ENCODE assay signal across 9 cellular contexts in genomic region chr11:9569588-9570164, GRCh38. TPM values are rescaled to one million over a fixed set of nuclear protein-coding genes. Genes with fewer than 3 reads are reported as not detected.
DNase-seq lines count a peak whose midpoint lies in the region; ATAC-seq, FAIRE-seq and TF ChIP-seq lines count a peak whose summit lies in the region.
"Had no signal": no experiment of that assay in that cellular context is flagged by ENCODE, and none has a peak within 500 bp of the region (broad histone marks: within the 10 kb centered on the region; RNA-seq: fewer than 3 reads in every experiment).

No MANE protein-coding gene starts in this region.

- peak overlapping the region in 1 of 10 donors; percentile 75 for H3K27ac Mint-ChIP-seq in naive thymus-derived CD8-positive, alpha-beta T cell

- TF ChIP-seq CTCF in A549 (IDR thresholded peaks at IDR 0.05) (no peak), endothelial cell of umbilical vein (IDR thresholded peaks at IDR 0.05; ENCODE audit: extremely low read depth in 1 of 2, insufficient read depth in 1 of 2, low read depth in 1 of 2, low read length in 2 of 2) (no peak)

- H2BK5ac ChIP-seq in neuronal stem cell (ENCODE audit: low read length), result no peak overlapping the region

- H3K4me3 Mint-ChIP-seq in naive thymus-derived CD8-positive, alpha-beta T cell, result no peak overlapping the region

- ATAC-seq in A549, result no peak
- ATAC-seq in naive thymus-derived CD8-positive, alpha-beta T cell, result no peak

- no peaks in the 10 kb centered on the region for H3K36me3 Mint-ChIP-seq in naive thymus-derived CD8-positive, alpha-beta T cell

- 49% methylated on average over 5 of the region's 5 CpGs for WGBS in A549 (ENCODE audit: missing lambda C conversion rate)
- WGBS in neuronal stem cell (ENCODE audit: extremely low coverage in 2 of 2, insufficient read length in 2 of 2, insufficient replicate concordance in 1 of 2), 2 donors, result no CpG with 5 or more reads among the region's 5 CpGs

- H3K18ac ChIP-seq in neuronal stem cell (ENCODE audit: low read length), result no peak overlapping the region

- H3K9me3 ChIP-seq in A549 (no peaks in the 10 kb centered on the region), endothelial cell of umbilical vein (replicated peaks; ENCODE audit: control insufficient read depth, insufficient read depth, low read length) (no peaks in the 10 kb centered on the region), neuronal stem cell (replicated peaks in 1 of 2; ENCODE audit: control insufficient read depth in 2 of 2, insufficient read depth in 1 of 2, low read depth in 1 of 2, low read length in 2 of 2) (no peaks in the 10 kb centered on the region), MG63 (no peaks in the 10 kb centered on the region)

- H3K4me2 ChIP-seq in A549, result peak overlapping the region; percentile 92
- H3K4me2 ChIP-seq in endothelial cell of umbilical vein (ENCODE audit: insufficient read depth, low read length), result peak overlapping the region; percentile 34
- H3K4me2 ChIP-seq in neuronal stem cell (ENCODE audit: insufficient read depth, low read length, poor library complexity, severe bottlenecking), result no peak overlapping the region

- FAIRE-seq in A549 (lab: Jason Lieb, UNC) (no peak), endothelial cell of umbilical vein (lab: Jason Lieb, UNC) (no peak)
- FAIRE-seq: bronchial epithelial cell had no signal

- intact Hi-C loops in endothelial cell of umbilical vein (cut with micrococcal nuclease), result loop anchor here (5.0 to 10.0 kb wide), 2 partner anchors 285 to 758 kb away; no protein-coding TSS in a partner anchor

- DNase-seq in A549 (ENCODE audit: low read depth in 1 of 2, low spot score in 1 of 2), result no peak
- DNase-seq in NCI-H69 (lab: John Stamatoyannopoulos, UW), result peak; percentile 19
- DNase-seq in endothelial cell of umbilical vein (ENCODE audit: low read depth, low spot score), result no peak
- no peak for DNase-seq in neuronal stem cell (ENCODE audit: low spot score)
- DNase-seq in naive thymus-derived CD8-positive, alpha-beta T cell, result no peak
- no peak for DNase-seq in MV-4-11 (lab: John Stamatoyannopoulos, UW)
- no peak for DNase-seq in MG63
- no peak for DNase-seq in NCI-H146 treated with DMSO at 0.1 percent for 48 hours (lab: John Stamatoyannopoulos, UW; ENCODE audit: unreplicated experiment)

- TF ChIP-seq RAD21 in A549 (conservative IDR thresholded peaks at IDR 0.05 in 1 of 2, IDR thresholded peaks at IDR 0.05 in 1 of 2), result no peak

- H3K27ac ChIP-seq in A549 (peak overlapping the region; percentile 83 to 84), endothelial cell of umbilical vein (ENCODE audit: insufficient read depth, low read depth, low read length) (peak overlapping the region; percentile 77), neuronal stem cell (replicated peaks; ENCODE audit: low read length) (no peak overlapping the region)

- H3K4ac ChIP-seq in neuronal stem cell (ENCODE audit: low read length), result no peak overlapping the region

- no peak overlapping the region for H2BK15ac ChIP-seq in neuronal stem cell (ENCODE audit: low read length)

- no peaks in the 10 kb centered on the region for H4K20me1 ChIP-seq in endothelial cell of umbilical vein (replicated peaks; ENCODE audit: control insufficient read depth, extremely low read depth, insufficient read depth, low read length)

- no peak overlapping the region for H2BK120ac ChIP-seq in neuronal stem cell (ENCODE audit: low read depth, low read length)

- no TSS peak for BruUV-seq in endothelial cell of umbilical vein (replicated peaks; lab: Mats Ljungman, UMichigan)

- dilution Hi-C loops in endothelial cell of umbilical vein (cut with MboI; ENCODE audit: extremely low pct_ligation_motif_present, low sequenced_read_pairs), result no loop called here

- POLR2A ChIA-PET in A549 (lab: Yijun Ruan, JAX), result no interaction called here
- POLR2A ChIA-PET in endothelial cell of umbilical vein (lab: Charles Lee), result no interaction called here
- POLR2A ChIA-PET in naive thymus-derived CD8-positive, alpha-beta T cell (lab: Charles Lee), result interaction anchor here (0.7 kb wide), 1 partner anchor 420 kb away, joined by 3 read pairs; no protein-coding TSS in a partner anchor

- peaks cover 0 to 2% (median 0%) of the 10 kb centered on the region in 9 donors for H3K9me3 Mint-ChIP-seq in naive thymus-derived CD8-positive, alpha-beta T cell

- H3K4me1 ChIP-seq in A549, result peaks cover 63% of the 10 kb centered on the region
- H3K4me1 ChIP-seq in endothelial cell of umbilical vein (ENCODE audit: control insufficient read depth, extremely low read depth, insufficient read depth, low read length), result peaks cover 31% of the 10 kb centered on the region
- H3K4me1 ChIP-seq in neuronal stem cell (ENCODE audit: control insufficient read depth in 2 of 2, insufficient read depth in 1 of 2, low read depth in 1 of 2, low read length in 2 of 2), result peaks cover 14 to 22% of the 10 kb centered on the region in 2 donors

- TF ChIP-seq POLR2A in A549 (IDR thresholded peaks at IDR 0.05; ENCODE audit: low read length) (no peak), endothelial cell of umbilical vein (IDR thresholded peaks at IDR 0.05; ENCODE audit: low read depth, low read length) (no peak)

- H3K23ac ChIP-seq in neuronal stem cell (ENCODE audit: low read depth, low read length, poor library complexity), result no peak overlapping the region

- H3K36me3 ChIP-seq in endothelial cell of umbilical vein (ENCODE audit: control insufficient read depth in 2 of 2, extremely low read depth in 1 of 2, insufficient read depth in 2 of 2, low read length in 2 of 2) (no peaks in the 10 kb centered on the region), neuronal stem cell (replicated peaks in 1 of 2; ENCODE audit: control insufficient read depth in 2 of 2, insufficient read depth in 2 of 2, low read length in 2 of 2) (peaks cover 0 to under 1% of the 10 kb centered on the region in 2 donors), MG63 (peaks cover 3% of the 10 kb centered on the region)

- H2AFZ ChIP-seq in endothelial cell of umbilical vein (ENCODE audit: low read depth, low read length) (peak overlapping the region; percentile 47), neuronal stem cell (ENCODE audit: low read length) (peak overlapping the region; percentile 65)

- no peak for TF ChIP-seq EP300 in A549 (IDR thresholded peaks at IDR 0.05)

- H3K4me3 ChIP-seq in A549 (no peak overlapping the region), endothelial cell of umbilical vein (replicated peaks in 1 of 3; ENCODE audit: insufficient read depth in 1 of 3, low read depth in 1 of 3, low read length in 3 of 3) (no peak overlapping the region), neuronal stem cell (ENCODE audit: low read length in 2 of 2) (peak overlapping the region in 1 of 2 donors; percentile 16), MG63 (no peak overlapping the region)

- H3K79me2 ChIP-seq in endothelial cell of umbilical vein (ENCODE audit: control insufficient read depth, insufficient read depth, low read length), result peaks cover 11% of the 10 kb centered on the region

- no peaks in the 10 kb centered on the region for H3K27me3 ChIP-seq in endothelial cell of umbilical vein (ENCODE audit: control insufficient read depth in 2 of 2, insufficient read depth in 2 of 2, low read length in 2 of 2)
- no peaks in the 10 kb centered on the region for H3K27me3 ChIP-seq in neuronal stem cell (ENCODE audit: control insufficient read depth in 3 of 3, insufficient read depth in 3 of 3, low read depth in 1 of 3, low read length in 3 of 3)
- no peaks in the 10 kb centered on the region for H3K27me3 ChIP-seq in MG63

- H3K9me1 ChIP-seq in endothelial cell of umbilical vein (replicated peaks; ENCODE audit: control insufficient read depth, extremely low read depth, insufficient read depth, low read length), result no peaks in the 10 kb centered on the region

- H2AK5ac ChIP-seq in neuronal stem cell (ENCODE audit: low read depth, low read length), result no peak overlapping the region

- no peak overlapping the region for H2BK12ac ChIP-seq in neuronal stem cell (ENCODE audit: low read length)

- no peak overlapping the region for H3K14ac ChIP-seq in neuronal stem cell (ENCODE audit: low read length)

- H3K79me1 ChIP-seq in neuronal stem cell (ENCODE audit: low read depth, low read length), result no peaks in the 10 kb centered on the region

- H3K4me1 Mint-ChIP-seq in naive thymus-derived CD8-positive, alpha-beta T cell, result peaks cover 2 to 27% (median 2%) of the 10 kb centered on the region in 4 donors

- H3K9ac ChIP-seq in endothelial cell of umbilical vein (replicated peaks; ENCODE audit: extremely low read depth, insufficient read depth, low read length), result peak overlapping the region; percentile 69
- no peak overlapping the region for H3K9ac ChIP-seq in neuronal stem cell (ENCODE audit: low read depth, low read length, poor library complexity)

- no peak overlapping the region for H4K91ac ChIP-seq in neuronal stem cell (ENCODE audit: low read depth, low read length, poor library complexity)

- CTCF ChIA-PET in A549 (lab: Yijun Ruan, JAX), result interaction anchor here (0.7 to 1.8 kb wide), 3 partner anchors 35 to 189 kb away, joined by 3 to 9 read pairs (median 6); no protein-coding TSS in a partner anchor
- CTCF ChIA-PET in endothelial cell of umbilical vein (lab: Charles Lee), result no interaction called here

- H3K27me3 Mint-ChIP-seq in naive thymus-derived CD8-positive, alpha-beta T cell, result peaks cover 0 to 13% (median 2%) of the 10 kb centered on the region in 5 donors

- no peak overlapping the region for H4K8ac ChIP-seq in neuronal stem cell (ENCODE audit: low read depth, low read length)

RNA-seq across cellular contexts. Expression of gene WEE1, which starts 3.8 kb away (rescaled TPM):
- polyA plus RNA-seq in A549 (2011; rRNA removed), result 32.8 and 41.3 TPM in 2 replicates
- 13.2 and 15.5 TPM in 2 replicates for polyA plus RNA-seq in A549 (2012; cell fraction: cytosol; rRNA removed)
- 24.6 and 34.6 TPM in 2 replicates for polyA plus RNA-seq in A549 (2012; cell fraction: nucleus; rRNA removed)
- 18.6 to 19.5 TPM (median 18.6 TPM) in 3 replicates for polyA plus RNA-seq in A549 (2017; fragmentation: RNase III; extraction: RNeasy Plus Mini Kit Qiagen cat#74134 plus additional on column Dnase treatment)
- 20.2 and 32.0 TPM in 2 replicates for polyA minus RNA-seq in A549 (2011; rRNA and poly(A)+ RNA removed)
- 42.8 and 47.0 TPM in 2 replicates for total RNA-seq in endothelial cell of umbilical vein
- 12.4 and 19.2 TPM in 2 replicates for polyA plus RNA-seq in endothelial cell of umbilical vein
- polyA plus RNA-seq in endothelial cell of umbilical vein (2011; cell fraction: cytosol; rRNA removed), result 17.8 and 19.4 TPM in 2 replicates
- polyA plus RNA-seq in endothelial cell of umbilical vein (2011; cell fraction: nucleus; rRNA removed), result 93.8 and 122 TPM in 2 replicates
- polyA plus RNA-seq in endothelial cell of umbilical vein (2012), result 21.2 and 27.5 TPM in 2 replicates
- 27.2 and 28.9 TPM in 2 replicates for polyA minus RNA-seq in endothelial cell of umbilical vein
- polyA minus RNA-seq in endothelial cell of umbilical vein (2011; cell fraction: cytosol; rRNA and poly(A)+ RNA removed), result 34.8 TPM
- 92.7 and 117 TPM in 2 replicates for polyA minus RNA-seq in endothelial cell of umbilical vein (2011; cell fraction: nucleus; rRNA and poly(A)+ RNA removed)
- polyA plus RNA-seq in neuronal stem cell (2013, experiment 1 of 2), result 47.6 TPM
- polyA plus RNA-seq in neuronal stem cell (2013, experiment 2 of 2), result 47.9 TPM
- under 1 TPM; 0.55 to 0.99 TPM for total RNA-seq in naive thymus-derived CD8-positive, alpha-beta T cell
- 1 to 10 TPM in 1 of 3 donors, under 1 TPM in 1, not detected in 1; 0.33 to 5.1 TPM for polyA plus RNA-seq in naive thymus-derived CD8-positive, alpha-beta T cell
- 34.8 and 35.6 TPM in 2 replicates for total RNA-seq in MG63 (2014; rRNA removed; shearing (Covaris generic); ENCODE audit: low replicate concordance)

Comparison
In these comparisons a context has a peak if more than half of its experiments do, and no peak if none do; other contexts are left out.
1. RNA of gene WEE1, which starts 3.8 kb away (total RNA-seq): 42.8 to 47.0 TPM in endothelial cell of umbilical vein and 34.8 to 35.6 TPM in MG63; 0.55 to 0.99 TPM in naive thymus-derived CD8-positive, alpha-beta T cell; every median in the first group is over 10 times any median in the second.